In genomic region chr17:38353084-38353604, GRCh38 we compare ENCODE assay signal across 9 cellular contexts. TPM values are rescaled to one million over a fixed set of nuclear protein-coding genes. Genes with fewer than 3 reads are reported as not detected.
DNase-seq lines count a peak whose midpoint lies in the region; ATAC-seq and TF ChIP-seq lines count a peak whose summit lies in the region.
"Had no signal": no experiment of that assay in that cellular context is flagged by ENCODE, and none has a peak within 500 bp of the region (broad histone marks: within the 10 kb centered on the region; RNA-seq: fewer than 3 reads in every experiment).

No MANE protein-coding gene starts in this region.

- no peak for DNase-seq in activated CD4-positive, alpha-beta T cell treated with anti-CD3 and anti-CD28 coated beads for 36 hours
- no peak for DNase-seq in activated CD4-positive, alpha-beta T cell treated with anti-CD3 and anti-CD28 coated beads, Interleukin-2, amount 50 U/mL, for 1 hour
- DNase-seq in activated naive CD8-positive, alpha-beta T cell treated with anti-CD3 and anti-CD28 coated beads for 36 hours: no peak
- DNase-seq in left lung: no peak
- DNase-seq in thoracic aorta (ENCODE audit: low spot score): no peak
- no peak for DNase-seq in caudate nucleus (lab: John Stamatoyannopoulos, UW)
- DNase-seq in NCI-H82 treated with DMSO at 0.1 percent for 48 hours (lab: John Stamatoyannopoulos, UW; ENCODE audit: unreplicated experiment): no peak

- peak overlapping the region; percentile 73 for H3K4me3 Mint-ChIP-seq in activated CD4-positive, alpha-beta T cell treated with anti-CD3 and anti-CD28 coated beads for 36 hours
- H3K4me3 Mint-ChIP-seq in activated naive CD8-positive, alpha-beta T cell treated with anti-CD3 and anti-CD28 coated beads for 36 hours: peak overlapping the region; percentile 74

- no peaks in the 10 kb centered on the region for H3K9me3 Mint-ChIP-seq in activated CD4-positive, alpha-beta T cell treated with anti-CD3 and anti-CD28 coated beads for 36 hours (ENCODE audit: low read depth)
- H3K9me3 Mint-ChIP-seq in activated naive CD8-positive, alpha-beta T cell treated with anti-CD3 and anti-CD28 coated beads for 36 hours: no peaks in the 10 kb centered on the region

- H3K27ac Mint-ChIP-seq in activated CD4-positive, alpha-beta T cell treated with anti-CD3 and anti-CD28 coated beads for 36 hours: no peak overlapping the region
- H3K27ac Mint-ChIP-seq in activated naive CD8-positive, alpha-beta T cell treated with anti-CD3 and anti-CD28 coated beads for 36 hours: no peak overlapping the region

- CTCF ChIA-PET in activated CD4-positive, alpha-beta T cell treated with anti-CD3 and anti-CD28 coated beads for 36 hours (lab: Charles Lee): interaction anchor here (0.6 to 2.5 kb wide), 9 partner anchors 9 to 156 kb away, joined by 3 to 13 read pairs (median 4); no protein-coding TSS in a partner anchor

- no peaks in the 10 kb centered on the region for H3K36me3 Mint-ChIP-seq in activated CD4-positive, alpha-beta T cell treated with anti-CD3 and anti-CD28 coated beads for 36 hours (ENCODE audit: low read depth)
- no peaks in the 10 kb centered on the region for H3K36me3 Mint-ChIP-seq in activated naive CD8-positive, alpha-beta T cell treated with anti-CD3 and anti-CD28 coated beads for 36 hours

- H3K9me3 ChIP-seq in left lung (no peaks in the 10 kb centered on the region), thoracic aorta (no peaks in the 10 kb centered on the region)

- peak overlapping the region; percentile 82 to 84 for H3K4me3 ChIP-seq in left lung
- peak overlapping the region; percentile 91 for H3K4me3 ChIP-seq in thoracic aorta

- H3K36me3 ChIP-seq in left lung: no peaks in the 10 kb centered on the region
- no peaks in the 10 kb centered on the region for H3K36me3 ChIP-seq in thoracic aorta

- TF ChIP-seq CTCF in left lung (IDR thresholded peaks at IDR 0.05) (no peak), thoracic aorta (IDR thresholded peaks at IDR 0.05) (no peak)

- H3K27ac ChIP-seq in left lung (peak overlapping the region in 1 of 2 donors; percentile 71), thoracic aorta (peak overlapping the region in 1 of 2 donors; percentile 70), caudate nucleus (ENCODE audit: low read depth, low read length) (no peak overlapping the region)

- H3K4me1 ChIP-seq in left lung (peaks cover 8 to 46% of the 10 kb centered on the region in 2 donors), thoracic aorta (ENCODE audit: control insufficient read depth in 1 of 2, low read depth in 2 of 2) (peaks cover 35 to 51% of the 10 kb centered on the region in 2 donors)

- POLR2A ChIA-PET in activated CD4-positive, alpha-beta T cell treated with anti-CD3 and anti-CD28 coated beads for 36 hours (lab: Charles Lee): interaction anchor here (0.5 to 0.6 kb wide), 3 partner anchors 62 to 743 kb away, joined by 3 to 7 read pairs (median 3); no protein-coding TSS in a partner anchor

- peaks cover 59% of the 10 kb centered on the region for H3K4me1 Mint-ChIP-seq in activated CD4-positive, alpha-beta T cell treated with anti-CD3 and anti-CD28 coated beads for 36 hours
- H3K4me1 Mint-ChIP-seq in activated naive CD8-positive, alpha-beta T cell treated with anti-CD3 and anti-CD28 coated beads for 36 hours: peaks cover 48% of the 10 kb centered on the region

- intact Hi-C loops in activated CD4-positive, alpha-beta T cell treated with anti-CD3 and anti-CD28 coated beads for 36 hours (cut with DNase I, micrococcal nuclease): loop anchor here in 1 of 2 experiments (5.0 kb wide), 2 partner anchors 254 to 866 kb away; partner anchors contain the start of genes DUSP14 and SRCIN1
- intact Hi-C loops in left lung (cut with DNase I): loop anchor here in 1 of 2 donors (10.0 kb wide), 1 partner anchor 62 kb away; no protein-coding TSS in a partner anchor

- H3K27me3 ChIP-seq in left lung (no peaks in the 10 kb centered on the region), thoracic aorta (replicated peaks; ENCODE audit: insufficient read depth) (no peaks in the 10 kb centered on the region)

- H3K27me3 Mint-ChIP-seq in activated CD4-positive, alpha-beta T cell treated with anti-CD3 and anti-CD28 coated beads for 36 hours: no peaks in the 10 kb centered on the region
- H3K27me3 Mint-ChIP-seq in activated naive CD8-positive, alpha-beta T cell treated with anti-CD3 and anti-CD28 coated beads for 36 hours: no peaks in the 10 kb centered on the region

- ATAC-seq in activated CD4-positive, alpha-beta T cell treated with anti-CD3 and anti-CD28 coated beads for 36 hours: no peak
- ATAC-seq in left lung (no peak), thoracic aorta (ENCODE audit: insufficient number of reproducible peaks, low FRiP score, low read depth) (no peak), HG03175 (IDR thresholded peaks at IDR 0.05; ENCODE audit: unreplicated experiment) (no peak)

RNA-seq across cellular contexts. Expression of gene SOCS7, which starts 1.5 kb away (rescaled TPM):
- total RNA-seq in activated CD4-positive, alpha-beta T cell treated with anti-CD3 and anti-CD28 coated beads for 36 hours: 10 to 100 TPM; 21.8 to 25.3 TPM
- 10 to 100 TPM; 17.3 to 18.2 TPM for total RNA-seq in activated naive CD8-positive, alpha-beta T cell treated with anti-CD3 and anti-CD28 coated beads for 36 hours
- total RNA-seq in left lung (10 to 100 TPM; 19.4 to 22.4 TPM), thoracic aorta (10 to 100 TPM; 14.3 to 21.9 TPM)

RNA-seq across cellular contexts. Expression of gene GPR179, which starts 9.4 kb away (rescaled TPM):
- under 1 TPM; 0.05 to 0.07 TPM for total RNA-seq in activated CD4-positive, alpha-beta T cell treated with anti-CD3 and anti-CD28 coated beads for 36 hours
- under 1 TPM; 0.23 to 0.34 TPM for total RNA-seq in activated naive CD8-positive, alpha-beta T cell treated with anti-CD3 and anti-CD28 coated beads for 36 hours
- under 1 TPM in 1 of 2 donors, not detected in 1; 0.50 TPM for total RNA-seq in left lung
- under 1 TPM in 1 of 2 donors, not detected in 1; 0.42 TPM for total RNA-seq in thoracic aorta
- total RNA-seq: lung microvascular endothelial cell had no signal

RNA-seq across cellular contexts. Expression of gene MRPL45, which starts 56.2 kb away (rescaled TPM):
- total RNA-seq in activated CD4-positive, alpha-beta T cell treated with anti-CD3 and anti-CD28 coated beads for 36 hours: 10 to 100 TPM; 54.4 to 57.4 TPM
- total RNA-seq in activated naive CD8-positive, alpha-beta T cell treated with anti-CD3 and anti-CD28 coated beads for 36 hours: 10 to 100 TPM; 69.7 to 70.8 TPM
- total RNA-seq in left lung: 10 to 100 TPM; 24.4 to 28.4 TPM
- total RNA-seq in thoracic aorta: 10 to 100 TPM in 1 of 2 donors, 1 to 10 TPM in 1; 9.0 to 10.7 TPM
